In genomic region chr13:80400834-80401450, GRCh38 we compare ENCODE assay signal across 13 cellular contexts.
A peak's percentile ranks its signal among the peaks of the same experiment; 100 is the strongest.
DNase-seq lines count a peak whose midpoint lies in the region; FAIRE-seq and TF ChIP-seq lines count a peak whose summit lies in the region.
"Had no signal": no experiment of that assay in that cellular context is flagged by ENCODE, and none has a peak within 500 bp of the region (broad histone marks: within the 10 kb centered on the region; RNA-seq: fewer than 3 reads in every experiment).

No MANE protein-coding gene starts in this region.

- H4K20me1 ChIP-seq in Loucy (ENCODE audit: insufficient read depth, low read length, poor library complexity, severe bottlenecking) = no peaks in the 10 kb centered on the region

- in situ Hi-C loops in HAP-1 (cut with MboI; ENCODE audit: low sequenced_read_pairs) = no loop called here

- H3K27me3 ChIP-seq in Loucy (ENCODE audit: insufficient read depth, low read length, poor library complexity, severe bottlenecking) (no peaks in the 10 kb centered on the region), HAP-1 (ENCODE audit: low read depth) (no peaks in the 10 kb centered on the region)

- DNase-seq in GM18507 (ENCODE audit: extremely low spot score, insufficient read length, low read depth) = no peak
- DNase-seq in GM19239 (ENCODE audit: insufficient read length, low spot score) = no peak
- no peak for DNase-seq in immature natural killer cell
- DNase-seq in NCI-H1048 (lab: John Stamatoyannopoulos, UW) = no peak
- DNase-seq in activated T-cell treated with anti-CD3 and anti-CD28 coated beads for 4 hours = no peak
- no peak for DNase-seq in DMS153 treated with DMSO at 0.1 percent for 48 hours (lab: John Stamatoyannopoulos, UW; ENCODE audit: unreplicated experiment)
- no peak for DNase-seq in HAP-1 (ENCODE audit: low spot score in 2 of 2)
- DNase-seq: C1 segment of cervical spinal cord, NCI-H2029, NCI-H526 treated with DMSO at 0.1 percent for 48 hours had no signal

- H3K9ac ChIP-seq in Loucy (ENCODE audit: low read depth, low read length, poor library complexity, severe bottlenecking) = peak overlapping the region; percentile 13

- H3K9me3 Mint-ChIP-seq in immature natural killer cell = peaks cover 0 to 22% (median 15%) of the 10 kb centered on the region in 6 donors

- H3K4me1 ChIP-seq in Loucy (ENCODE audit: insufficient read depth, low read length, poor library complexity, severe bottlenecking) (peaks cover 31% of the 10 kb centered on the region), HAP-1 (no peaks in the 10 kb centered on the region)

- H3K4me3 Mint-ChIP-seq in immature natural killer cell = peak overlapping the region; percentile 64 to 78 (median 70)
- H3K4me3 Mint-ChIP-seq: neural crest cell had no signal

- FAIRE-seq in GM18507 (lab: Jason Lieb, UNC) (peak; percentile 77), GM19239 (lab: Jason Lieb, UNC) (peak; percentile 70)

- peak overlapping the region; percentile 62 for H2AFZ ChIP-seq in Loucy (ENCODE audit: low read length)

- no peaks in the 10 kb centered on the region for H3K36me3 ChIP-seq in Loucy (ENCODE audit: insufficient read depth, low read length)
- H3K36me3 ChIP-seq in HAP-1 (replicated peaks) = no peaks in the 10 kb centered on the region
- H3K36me3 ChIP-seq: thoracic aorta had no signal

- H3K27me3 Mint-ChIP-seq in immature natural killer cell (ENCODE audit: low read depth in 3 of 3) = peaks cover under 1 to 17% (median 14%) of the 10 kb centered on the region in 3 donors

- H3K4me3 ChIP-seq in Loucy (ENCODE audit: low read length, poor library complexity, severe bottlenecking) (peak overlapping the region; percentile 31), HAP-1 (no peak overlapping the region)
- H3K4me3 ChIP-seq: thoracic aorta had no signal

- H3K9me3 ChIP-seq in Loucy (ENCODE audit: insufficient read depth, low read depth, low read length) (no peaks in the 10 kb centered on the region), HAP-1 (no peaks in the 10 kb centered on the region)

- H3K4me1 Mint-ChIP-seq in immature natural killer cell = peaks cover 48 to 58% of the 10 kb centered on the region in 2 donors
- H3K4me1 Mint-ChIP-seq: neural crest cell had no signal

- TF ChIP-seq CTCF in Loucy (conservative IDR thresholded peaks at IDR 0.05; ENCODE audit: low read length) = no peak

- H3K4me2 ChIP-seq in Loucy (ENCODE audit: low read depth, low read length, poor library complexity, severe bottlenecking) = peak overlapping the region; percentile 74

- H3K36me3 Mint-ChIP-seq in immature natural killer cell = peaks cover 5 to 29% (median 17%) of the 10 kb centered on the region in 3 donors

- no peaks in the 10 kb centered on the region for H3K79me2 ChIP-seq in Loucy (ENCODE audit: insufficient read depth, low read length)

- H3K27ac Mint-ChIP-seq in immature natural killer cell = peak overlapping the region in 5 of 6 donors; percentile 14 to 69 (median 38)

- no peaks in the 10 kb centered on the region for H3F3A ChIP-seq in Loucy (ENCODE audit: low read depth)

- no peaks in the 10 kb centered on the region for H3K9me2 ChIP-seq in Loucy (replicated peaks; ENCODE audit: low read depth, low read length)
